Comparison of ENCODE assay signal across 8 cellular contexts in the genomic region with DNA sequence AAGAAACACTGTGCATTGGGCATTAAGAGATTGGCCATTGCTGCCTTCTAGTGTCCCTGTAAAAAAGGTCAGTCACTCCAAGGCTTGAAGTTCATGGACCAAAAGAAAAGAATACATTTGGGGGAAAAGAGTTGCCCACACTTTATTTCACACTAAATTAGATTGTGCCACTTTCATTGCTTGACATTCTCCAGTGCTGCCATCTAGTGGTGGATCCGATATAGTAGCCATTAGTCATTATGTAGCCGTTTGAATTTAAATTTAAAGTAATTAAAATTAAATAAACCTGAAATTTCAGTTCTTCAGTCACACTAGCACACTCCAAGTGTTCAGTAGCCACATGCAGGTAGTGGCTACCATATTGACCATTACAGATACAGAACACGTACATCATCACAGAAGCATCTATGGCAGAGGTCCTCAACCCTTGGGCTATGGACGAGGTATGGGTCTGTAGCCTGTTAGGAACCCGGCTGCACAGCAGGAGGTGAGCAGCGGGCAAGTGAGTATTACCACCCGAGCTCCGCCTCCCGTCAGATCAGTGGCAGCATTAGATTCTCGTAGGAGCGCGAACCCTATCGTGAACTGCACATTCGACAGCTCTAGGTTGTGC.
DNase-seq lines count a peak whose midpoint lies in the region; TF ChIP-seq lines count a peak whose summit lies in the region.

No MANE protein-coding gene starts in this region.

- DNase-seq in SKM-1 (lab: John Stamatoyannopoulos, UW; ENCODE audit: unreplicated experiment) = peak; percentile 22
- no peak for DNase-seq in SKM-1 treated with dmso at 0.1 percent for 144 hours (lab: John Stamatoyannopoulos, UW; ENCODE audit: unreplicated experiment)
- no peak for DNase-seq in LNCaP clone FGC (ENCODE audit: low read depth)
- DNase-seq in activated CD4-positive, alpha-beta T cell treated with anti-CD3 and anti-CD28 coated beads, Interleukin-2, amount 50 U/mL, for 1 hour = peak; percentile 20
- DNase-seq in head of caudate nucleus = peak in 30 of 42 donors; percentile 27 to 87 (median 56)
- peak; percentile 23 to 59 for DNase-seq in stimulated activated CD4-positive, alpha-beta T cell treated with anti-CD3 and anti-CD28 coated beads, Interleukin-2, amount 100 ng/mL, for 24 hours
- DNase-seq in NCI-H774 (lab: John Stamatoyannopoulos, UW) = no peak
- no peak for DNase-seq in HPDE6-E6E7 (ENCODE audit: extremely low spot score)

- peak; percentile 73 for TF ChIP-seq CTCF in LNCaP clone FGC (IDR thresholded peaks at IDR 0.05; ENCODE audit: control insufficient read depth, extremely low read depth, insufficient read depth)

- H3K4me3 ChIP-seq in LNCaP clone FGC (ENCODE audit: low read depth, low read length) = no peak overlapping the region

- intact Hi-C loops in head of caudate nucleus (cut with DNase I) = no loop called here

Comparison
In these comparisons a context has a peak if more than half of its experiments do, and no peak if none do; other contexts are left out.
1. DNase-seq: peak in SKM-1 (single experiment), activated CD4-positive, alpha-beta T cell treated with anti-CD3 and anti-CD28 coated beads, Interleukin-2, amount 50 U/mL, for 1 hour (single experiment), head of caudate nucleus (30 of 42) and stimulated activated CD4-positive, alpha-beta T cell treated with anti-CD3 and anti-CD28 coated beads, Interleukin-2, amount 100 ng/mL, for 24 hours (2 of 2); none in SKM-1 treated with dmso at 0.1 percent for 144 hours (single experiment), LNCaP clone FGC (single experiment), NCI-H774 (single experiment) and HPDE6-E6E7 (single experiment).